In genomic region chr1:152880316-152880715, GRCh38 we compare ENCODE assay signal across 29 cellular contexts. TPM values are rescaled to one million over a fixed set of nuclear protein-coding genes. Genes with fewer than 3 reads are reported as not detected.
DNase-seq lines count a peak whose midpoint lies in the region; ATAC-seq, FAIRE-seq and TF ChIP-seq lines count a peak whose summit lies in the region.
"Had no signal": no experiment of that assay in that cellular context is flagged by ENCODE, and none has a peak within 500 bp of the region (broad histone marks: within the 10 kb centered on the region; RNA-seq: fewer than 3 reads in every experiment).

No MANE protein-coding gene starts in this region.

- ATAC-seq in foreskin keratinocyte (peak; percentile 54), WTC11 (no peak), GM19023 (IDR thresholded peaks at IDR 0.05; ENCODE audit: unreplicated experiment) (no peak)
- ATAC-seq: CD8-positive, alpha-beta T cell had no signal

- H3K4me1 Mint-ChIP-seq in WTC11, result no peaks in the 10 kb centered on the region
- H3K4me1 Mint-ChIP-seq: H9 had no signal

- H3K27ac Mint-ChIP-seq in WTC11, result no peak overlapping the region
- H3K27ac Mint-ChIP-seq: CD8-positive, alpha-beta T cell; H9 had no signal

- H3K4me3 ChIP-seq in GM12865 (ENCODE audit: low read depth, low read length) (no peak overlapping the region), bronchial epithelial cell (ENCODE audit: low read depth, low read length) (no peak overlapping the region)
- H3K4me3 ChIP-seq: GM23248, Peyer's patch had no signal

- H3K4me1 ChIP-seq in foreskin keratinocyte, result peaks cover 29% of the 10 kb centered on the region
- H3K4me1 ChIP-seq: Peyer's patch had no signal

- H3K27me3 Mint-ChIP-seq in WTC11 (ENCODE audit: low read depth), result no peaks in the 10 kb centered on the region; the same call in 1 of the 2 replicates

- peak; percentile 79 for FAIRE-seq in bronchial epithelial cell (lab: Jason Lieb, UNC)
- FAIRE-seq: G401.6 had no signal

- POLR2A ChIA-PET in RWPE1 (lab: Yijun Ruan, JAX; ENCODE audit: low non-redundant PET) (no interaction called here), WTC11 (lab: Charles Lee) (no interaction called here)

- CTCF ChIA-PET in RWPE1 (lab: Yijun Ruan, JAX) (interaction anchor here (0.6 kb wide), 1 partner anchor 38 kb away, joined by 3 read pairs; no protein-coding TSS in a partner anchor), WTC11 (lab: Charles Lee) (interaction anchor here (0.6 to 3.6 kb wide), 3 partner anchors 10 to 313 kb away, joined by 4 to 60 read pairs (median 7); no protein-coding TSS in a partner anchor)

- peaks cover 33% of the 10 kb centered on the region for H3K9me3 Mint-ChIP-seq in WTC11
- H3K9me3 Mint-ChIP-seq: CD8-positive, alpha-beta T cell had no signal

- no peak overlapping the region for H3K4me3 Mint-ChIP-seq in WTC11
- H3K4me3 Mint-ChIP-seq: CD8-positive, alpha-beta T cell; H9 had no signal

- TF ChIP-seq CTCF in GM12865 (IDR thresholded peaks at IDR 0.05; ENCODE audit: insufficient read depth, low read depth, low read length, missing control alignments) (no peak), RWPE1 (conservative IDR thresholded peaks at IDR 0.05; ENCODE audit: low read depth) (no peak), bronchial epithelial cell (IDR thresholded peaks at IDR 0.05; ENCODE audit: insufficient read depth, low read length, severe bottlenecking) (no peak), foreskin keratinocyte (conservative IDR thresholded peaks at IDR 0.05) (no peak), WTC11 (IDR thresholded peaks at IDR 0.05) (no peak)

- H3K27me3 ChIP-seq in bronchial epithelial cell (ENCODE audit: control insufficient read depth, insufficient read depth, low read length), result no peaks in the 10 kb centered on the region
- no peaks in the 10 kb centered on the region for H3K27me3 ChIP-seq in foreskin keratinocyte
- H3K27me3 ChIP-seq: Peyer's patch had no signal

- H3K36me3 Mint-ChIP-seq in WTC11, result peaks cover 3% of the 10 kb centered on the region
- H3K36me3 Mint-ChIP-seq: CD8-positive, alpha-beta T cell had no signal

- no peaks in the 10 kb centered on the region for H3K36me3 ChIP-seq in bronchial epithelial cell (ENCODE audit: control insufficient read depth, insufficient read depth, low read length)
- H3K36me3 ChIP-seq: Peyer's patch had no signal

- peak overlapping the region; percentile 77 for H3K27ac ChIP-seq in RWPE1
- peak overlapping the region; percentile 32 for H3K27ac ChIP-seq in foreskin keratinocyte
- H3K27ac ChIP-seq: GM23248, Peyer's patch had no signal

- DNase-seq in GM12865 (ENCODE audit: low read depth), result peak; percentile 54
- peak; percentile 45 for DNase-seq in RWPE1 (ENCODE audit: low spot score)
- peak; percentile 95 for DNase-seq in bronchial epithelial cell (ENCODE audit: low read depth)
- DNase-seq in foreskin keratinocyte, result peak; percentile 88 to 92
- DNase-seq in SW480 (ENCODE audit: low spot score), result no peak
- DNase-seq in activated T-cell treated with anti-CD3 and anti-CD28 coated beads, Interleukin-2, amount 50 U/mL, for 48 hours, result no peak
- no peak for DNase-seq in WTC11 (ENCODE audit: low spot score)
- DNase-seq: AML-193; C1 segment of cervical spinal cord; CD8-positive, alpha-beta T cell; DMS153; GM23248; H9; Karpas-422; NCI-H1417; NCI-H1694 treated with DMSO at 0.1 percent for 48 hours; NCI-H2081 treated with DMSO at 0.1 percent for 48 hours; NCI-H446; NCI-H526; Peyer's patch; Right ventricle myocardium superior had no signal

TF ChIP-seq in WTC11, 78 proteins besides CTCF, POLR2A, EP300 and RAD21:
- TF ChIP-seq ZNF671 (CRISPR knock-in tag; IDR thresholded peaks at IDR 0.05) (no peak), HMGA2 (CRISPR knock-in tag; IDR thresholded peaks at IDR 0.05) (no peak), NR1H2 (CRISPR knock-in tag; IDR thresholded peaks at IDR 0.05) (no peak), ZNF219 (CRISPR knock-in tag; IDR thresholded peaks at IDR 0.05; ENCODE audit: borderline replicate concordance) (no peak), MAX (CRISPR knock-in tag; IDR thresholded peaks at IDR 0.05) (no peak), ZNF423 (CRISPR knock-in tag; IDR thresholded peaks at IDR 0.05) (no peak), ZNF281 (CRISPR knock-in tag; IDR thresholded peaks at IDR 0.05) (no peak), ETV6 (CRISPR knock-in tag; IDR thresholded peaks at IDR 0.05) (no peak), FOXP1 (CRISPR knock-in tag; IDR thresholded peaks at IDR 0.05; ENCODE audit: borderline replicate concordance) (no peak), AR (CRISPR knock-in tag; IDR thresholded peaks at IDR 0.05) (no peak), ZNF396 (CRISPR knock-in tag; IDR thresholded peaks at IDR 0.05; ENCODE audit: borderline replicate concordance) (no peak), SMAD4 (CRISPR knock-in tag; IDR thresholded peaks at IDR 0.05) (no peak), USF1 (CRISPR knock-in tag; IDR thresholded peaks at IDR 0.05) (no peak)

RNA-seq across cellular contexts. Expression of gene SMCP, which starts 2.2 kb away (rescaled TPM):
- total RNA-seq in bronchial epithelial cell (not detected in 2 replicates), foreskin keratinocyte (not detected in 2 replicates), WTC11 (2021) (not detected in 3 replicates)
- not detected in 2 replicates for polyA plus RNA-seq in foreskin keratinocyte
- total RNA-seq: A172; CD8-positive, alpha-beta T cell; Daoy; GM23248; H9; M059J; OCI-LY7; Peyer's patch; Right ventricle myocardium superior; SK-MEL-5 had no signal
- polyA plus RNA-seq: AG04450, GM23248 had no signal

RNA-seq across cellular contexts. Expression of gene LCE7A, which starts 20.5 kb away (rescaled TPM):
- not detected in 2 replicates for total RNA-seq in bronchial epithelial cell
- total RNA-seq in foreskin keratinocyte, result not detected in 2 replicates
- polyA plus RNA-seq in foreskin keratinocyte, result not detected in 2 replicates
- total RNA-seq in WTC11 (2021), result not detected in 3 replicates
- total RNA-seq: A172; CD8-positive, alpha-beta T cell; Daoy; GM23248; H9; M059J; OCI-LY7; Peyer's patch; Right ventricle myocardium superior; SK-MEL-5 had no signal
- polyA plus RNA-seq: AG04450, GM23248 had no signal

RNA-seq across cellular contexts. Expression of gene IVL, which starts 28.0 kb away (rescaled TPM):
- 1.6 and 14.6 TPM in 2 replicates for total RNA-seq in bronchial epithelial cell
- total RNA-seq in foreskin keratinocyte, result 1.5 and 2.1 TPM in 2 replicates
- polyA plus RNA-seq in foreskin keratinocyte, result 1.5 and 2.6 TPM in 2 replicates
- total RNA-seq in WTC11 (2021), result not detected in 3 replicates
- total RNA-seq: A172; CD8-positive, alpha-beta T cell; H9; M059J; OCI-LY7; Peyer's patch; Right ventricle myocardium superior; SK-MEL-5 had no signal
- polyA plus RNA-seq: AG04450 had no signal

RNA-seq across cellular contexts. Expression of gene LCE6A, which starts 37.7 kb away (rescaled TPM):
- total RNA-seq in bronchial epithelial cell (not detected in 2 replicates), foreskin keratinocyte (0.18 TPM in 1 of 2 replicates, not detected in the other), WTC11 (2021) (not detected in 3 replicates)
- polyA plus RNA-seq in foreskin keratinocyte, result 0.23 and 0.39 TPM in 2 replicates
- total RNA-seq: A172; CD8-positive, alpha-beta T cell; Daoy; GM23248; H9; M059J; OCI-LY7; Peyer's patch; Right ventricle myocardium superior; SK-MEL-5 had no signal
- polyA plus RNA-seq: AG04450, GM23248 had no signal

RNA-seq across cellular contexts. Expression of gene LCE1A, which starts 53.0 kb away (rescaled TPM):
- total RNA-seq in bronchial epithelial cell (not detected in 2 replicates), foreskin keratinocyte (0.44 TPM in 1 of 2 replicates, not detected in the other), WTC11 (2021) (not detected in 3 replicates)
- polyA plus RNA-seq in foreskin keratinocyte, result 0.26 and 0.53 TPM in 2 replicates
- total RNA-seq: A172; CD8-positive, alpha-beta T cell; Daoy; GM23248; H9; M059J; OCI-LY7; Peyer's patch; Right ventricle myocardium superior; SK-MEL-5 had no signal
- polyA plus RNA-seq: AG04450, GM23248 had no signal

Comparison
In these comparisons a context has a peak if more than half of its experiments do, and no peak if none do; other contexts are left out.
1. DNase-seq: peak in GM12865 (single experiment), RWPE1 (single experiment), bronchial epithelial cell (single experiment) and foreskin keratinocyte (2 of 2); none in SW480 (single experiment), activated T-cell treated with anti-CD3 and anti-CD28 coated beads, Interleukin-2, amount 50 U/mL, for 48 hours (0 of 2) and WTC11 (single experiment).